In genomic region chr3:185342458-185343169, GRCh38 we compare ENCODE assay signal across 15 cellular contexts. TPM values are rescaled to one million over a fixed set of nuclear protein-coding genes. Genes with fewer than 3 reads are reported as not detected.
DNase-seq lines count a peak whose midpoint lies in the region; ATAC-seq, FAIRE-seq and TF ChIP-seq lines count a peak whose summit lies in the region.
"Had no signal": no experiment of that assay in that cellular context is flagged by ENCODE, and none has a peak within 500 bp of the region (broad histone marks: within the 10 kb centered on the region; RNA-seq: fewer than 3 reads in every experiment).

No MANE protein-coding gene starts in this region.

- TF ChIP-seq RAD21 in K562 (CRISPR knock-in tag; conservative IDR thresholded peaks at IDR 0.05 in 1 of 2, IDR thresholded peaks at IDR 0.05 in 1 of 2): no peak

- in situ Hi-C loops in K562 (cut with MboI): no loop called here

- H3K4me3 ChIP-seq in K562: no peak overlapping the region
- no peak overlapping the region for H3K4me3 ChIP-seq in neuronal stem cell (ENCODE audit: low read length in 2 of 2)
- H3K4me3 ChIP-seq: GM23248, transverse colon had no signal

- H3K27ac Mint-ChIP-seq in activated CD4-positive, alpha-beta memory T cell treated with anti-CD3 and anti-CD28 coated beads, Interleukin-2, amount 10 ng/mL, durations not matched to agents 7 days and 5 days: peak overlapping the region; percentile 52
- H3K27ac Mint-ChIP-seq in activated CD4-positive, alpha-beta memory T cell treated with anti-CD3 and anti-CD28 coated beads for 36 hours: no peak overlapping the region

- H3K79me1 ChIP-seq in neuronal stem cell (ENCODE audit: low read depth, low read length): no peaks in the 10 kb centered on the region

- peak; percentile 32 for FAIRE-seq in K562 (lab: Jason Lieb, UNC)
- FAIRE-seq: islet of Langerhans had no signal

- no peaks in the 10 kb centered on the region for H4K20me1 ChIP-seq in K562 (replicated peaks; ENCODE audit: control insufficient read depth, insufficient read depth, low read length)

- H3K79me2 ChIP-seq in K562 (ENCODE audit: control insufficient read depth, insufficient read depth, low read length): no peaks in the 10 kb centered on the region

- H3K9me3 Mint-ChIP-seq in activated CD4-positive, alpha-beta memory T cell treated with anti-CD3 and anti-CD28 coated beads, Interleukin-2, amount 10 ng/mL, durations not matched to agents 7 days and 5 days: no peaks in the 10 kb centered on the region
- H3K9me3 Mint-ChIP-seq in activated CD4-positive, alpha-beta memory T cell treated with anti-CD3 and anti-CD28 coated beads for 36 hours: no peaks in the 10 kb centered on the region

- H2AK5ac ChIP-seq in neuronal stem cell (ENCODE audit: low read depth, low read length): no peak overlapping the region

- no peak for DNase-seq in activated CD4-positive, alpha-beta memory T cell treated with anti-CD3 and anti-CD28 coated beads, Interleukin-2, amount 10 ng/mL, durations not matched to agents 7 days and 5 days
- no peak for DNase-seq in activated CD4-positive, alpha-beta memory T cell treated with anti-CD3 and anti-CD28 coated beads for 36 hours
- DNase-seq in MV-4-11 (lab: John Stamatoyannopoulos, UW) (peak; percentile 50), K562 (ENCODE audit: extremely low read depth in 1 of 4, low spot score in 3 of 4) (peak in 2 of 4 experiments; percentile 27 to 31), renal cortical epithelial cell (ENCODE audit: low read depth) (peak; percentile 58), NCI-H82 treated with DMSO at 0.1 percent for 48 hours (lab: John Stamatoyannopoulos, UW; ENCODE audit: unreplicated experiment) (no peak), germinal center (ENCODE audit: low spot score) (no peak), neuronal stem cell (ENCODE audit: low spot score) (no peak)
- DNase-seq: activated CD4-positive, alpha-beta T cell treated with anti-CD3 and anti-CD28 coated beads for 4 hours; activated gamma-delta T cell; effector memory CD4-positive, alpha-beta T cell; GM23248; transverse colon had no signal

- H3K4ac ChIP-seq in neuronal stem cell (ENCODE audit: low read length): no peak overlapping the region

- H3K9me3 ChIP-seq in K562 (replicated peaks; ENCODE audit: control insufficient read depth, insufficient read depth, low read depth, low read length): no peaks in the 10 kb centered on the region
- H3K9me3 ChIP-seq in neuronal stem cell (replicated peaks in 1 of 2; ENCODE audit: control insufficient read depth in 2 of 2, insufficient read depth in 1 of 2, low read depth in 1 of 2, low read length in 2 of 2): peaks cover 0 to 3% of the 10 kb centered on the region in 2 donors
- H3K9me3 ChIP-seq: transverse colon had no signal

- WGBS in K562 (ENCODE audit: insufficient coverage, low coverage, missing lambda C conversion rate): 50% methylated on average over 7 of the region's 7 CpGs
- no CpG with 5 or more reads among the region's 7 CpGs for WGBS in neuronal stem cell (ENCODE audit: extremely low coverage in 2 of 2, insufficient read length in 2 of 2, insufficient replicate concordance in 1 of 2), 2 donors

- H3K4me2 ChIP-seq in K562 (ENCODE audit: insufficient read depth, low read length) (peak overlapping the region; percentile 16; the same call in 1 of the 2 replicates), neuronal stem cell (ENCODE audit: insufficient read depth, low read length, poor library complexity, severe bottlenecking) (no peak overlapping the region)

- ATAC-seq in K562: peak; percentile 57

- intact Hi-C loops in activated CD4-positive, alpha-beta memory T cell treated with anti-CD3 and anti-CD28 coated beads for 36 hours (cut with micrococcal nuclease): no loop called here
- intact Hi-C loops in K562 (cut with micrococcal nuclease): no loop called here

- no peak for TF ChIP-seq POLR2A in K562 (conservative IDR thresholded peaks at IDR 0.05)

- POLR2A ChIA-PET in activated CD4-positive, alpha-beta memory T cell treated with anti-CD3 and anti-CD28 coated beads, Interleukin-2, amount 10 ng/mL, durations not matched to agents 7 days and 5 days (lab: Charles Lee): interaction anchor here (1.7 kb wide), 1 partner anchor 10 kb away, joined by 4 read pairs; no protein-coding TSS in a partner anchor
- POLR2A ChIA-PET in activated CD4-positive, alpha-beta memory T cell treated with anti-CD3 and anti-CD28 coated beads for 36 hours (lab: Charles Lee): no interaction called here
- POLR2A ChIA-PET in K562 (lab: Yijun Ruan, JAX): interaction anchor here (0.6 to 0.7 kb wide), 3 partner anchors 15 to 128 kb away, joined by 3 read pairs; no protein-coding TSS in a partner anchor

- H3K27me3 ChIP-seq in K562 (ENCODE audit: control insufficient read depth in 2 of 2, insufficient read depth in 2 of 2, low read length in 2 of 2) (no peaks in the 10 kb centered on the region), neuronal stem cell (ENCODE audit: control insufficient read depth in 3 of 3, insufficient read depth in 3 of 3, low read depth in 1 of 3, low read length in 3 of 3) (no peaks in the 10 kb centered on the region)
- H3K27me3 ChIP-seq: transverse colon had no signal

- no peak overlapping the region for H2BK12ac ChIP-seq in neuronal stem cell (ENCODE audit: low read length)

- H3K9ac ChIP-seq in K562 (ENCODE audit: insufficient read depth in 1 of 2, low read depth in 2 of 2, low read length in 2 of 2) (no peak overlapping the region), neuronal stem cell (ENCODE audit: low read depth, low read length, poor library complexity) (no peak overlapping the region)
- H3K9ac ChIP-seq: GM23248 had no signal

- no peak overlapping the region for H3K4me3 Mint-ChIP-seq in activated CD4-positive, alpha-beta memory T cell treated with anti-CD3 and anti-CD28 coated beads, Interleukin-2, amount 10 ng/mL, durations not matched to agents 7 days and 5 days
- H3K4me3 Mint-ChIP-seq in activated CD4-positive, alpha-beta memory T cell treated with anti-CD3 and anti-CD28 coated beads for 36 hours: no peak overlapping the region
- H3K4me3 Mint-ChIP-seq: brain had no signal

- no peak overlapping the region for H3K18ac ChIP-seq in neuronal stem cell (ENCODE audit: low read length)

- peaks cover 0 to 13% of the 10 kb centered on the region in 2 experiments; a peak in 3 of 5 replicates for H3K4me1 ChIP-seq in K562 (replicated peaks in 1 of 2; ENCODE audit: control insufficient read depth in 2 of 2, insufficient read depth in 2 of 2, low read length in 2 of 2)
- no peaks in the 10 kb centered on the region for H3K4me1 ChIP-seq in neuronal stem cell (ENCODE audit: control insufficient read depth in 2 of 2, insufficient read depth in 1 of 2, low read depth in 1 of 2, low read length in 2 of 2)

- no peak overlapping the region for H2BK15ac ChIP-seq in neuronal stem cell (ENCODE audit: low read length)

- H2AFZ ChIP-seq in K562 (ENCODE audit: low read depth, low read length) (peak overlapping the region; percentile 85), neuronal stem cell (ENCODE audit: low read length) (no peak overlapping the region)
- H2AFZ ChIP-seq: GM23248 had no signal

- no peak overlapping the region for H2BK5ac ChIP-seq in neuronal stem cell (ENCODE audit: low read length)

- no peak overlapping the region for H2BK120ac ChIP-seq in neuronal stem cell (ENCODE audit: low read depth, low read length)

- peaks cover 20% of the 10 kb centered on the region for H3K4me1 Mint-ChIP-seq in activated CD4-positive, alpha-beta memory T cell treated with anti-CD3 and anti-CD28 coated beads, Interleukin-2, amount 10 ng/mL, durations not matched to agents 7 days and 5 days
- peaks cover 5% of the 10 kb centered on the region for H3K4me1 Mint-ChIP-seq in activated CD4-positive, alpha-beta memory T cell treated with anti-CD3 and anti-CD28 coated beads for 36 hours (ENCODE audit: low read depth)
- H3K4me1 Mint-ChIP-seq: brain had no signal

- H3K36me3 ChIP-seq in K562 (ENCODE audit: control insufficient read depth, insufficient read depth, low read length) (no peaks in the 10 kb centered on the region), neuronal stem cell (replicated peaks in 1 of 2; ENCODE audit: control insufficient read depth in 2 of 2, insufficient read depth in 2 of 2, low read length in 2 of 2) (no peaks in the 10 kb centered on the region)
- H3K36me3 ChIP-seq: transverse colon had no signal

- no peak overlapping the region for H4K8ac ChIP-seq in neuronal stem cell (ENCODE audit: low read depth, low read length)

- H3K27ac ChIP-seq in K562 (ENCODE audit: extremely low read depth, low read depth, low read length): no peak overlapping the region; the same call in 2 of the 3 replicates
- no peak overlapping the region for H3K27ac ChIP-seq in neuronal stem cell (replicated peaks; ENCODE audit: low read length)
- H3K27ac ChIP-seq: GM23248 had no signal

- no peaks in the 10 kb centered on the region for H3K9me1 ChIP-seq in K562 (ENCODE audit: control insufficient read depth, insufficient read depth, low read length)

- no peaks in the 10 kb centered on the region for H3K27me3 Mint-ChIP-seq in activated CD4-positive, alpha-beta memory T cell treated with anti-CD3 and anti-CD28 coated beads, Interleukin-2, amount 10 ng/mL, durations not matched to agents 7 days and 5 days
- H3K27me3 Mint-ChIP-seq in activated CD4-positive, alpha-beta memory T cell treated with anti-CD3 and anti-CD28 coated beads for 36 hours: no peaks in the 10 kb centered on the region
- H3K27me3 Mint-ChIP-seq: brain had no signal

- H3K14ac ChIP-seq in neuronal stem cell (ENCODE audit: low read length): no peak overlapping the region

- no peaks in the 10 kb centered on the region for H3K36me3 Mint-ChIP-seq in activated CD4-positive, alpha-beta memory T cell treated with anti-CD3 and anti-CD28 coated beads, Interleukin-2, amount 10 ng/mL, durations not matched to agents 7 days and 5 days (ENCODE audit: low read depth)
- no peaks in the 10 kb centered on the region for H3K36me3 Mint-ChIP-seq in activated CD4-positive, alpha-beta memory T cell treated with anti-CD3 and anti-CD28 coated beads for 36 hours

- no peak overlapping the region for H4K91ac ChIP-seq in neuronal stem cell (ENCODE audit: low read depth, low read length, poor library complexity)

- CTCF ChIA-PET in activated CD4-positive, alpha-beta memory T cell treated with anti-CD3 and anti-CD28 coated beads, Interleukin-2, amount 10 ng/mL, durations not matched to agents 7 days and 5 days (lab: Charles Lee): no interaction called here
- CTCF ChIA-PET in activated CD4-positive, alpha-beta memory T cell treated with anti-CD3 and anti-CD28 coated beads for 36 hours (lab: Charles Lee): no interaction called here
- CTCF ChIA-PET in K562 (lab: Yijun Ruan, JAX; ENCODE audit: low intra/inter-chr PET ratio): no interaction called here

- no peak for TF ChIP-seq CTCF in K562 (IDR thresholded peaks at IDR 0.05 in 2 of 3, conservative IDR thresholded peaks at IDR 0.05 in 1 of 3; ENCODE audit: insufficient read depth in 2 of 3, low read depth in 1 of 3, low read length in 3 of 3)

- no peak for TF ChIP-seq EP300 in K562 (IDR thresholded peaks at IDR 0.05; ENCODE audit: low read length)

- BruUV-seq in K562 (replicated peaks; lab: Mats Ljungman, UMichigan): no TSS peak

- H3K23ac ChIP-seq in neuronal stem cell (ENCODE audit: low read depth, low read length, poor library complexity): no peak overlapping the region

RNA-seq across cellular contexts. Expression of gene MAP3K13, which starts 20.3 kb away (rescaled TPM):
- 10 to 100 TPM; 11.0 to 11.3 TPM for total RNA-seq in activated CD4-positive, alpha-beta memory T cell treated with anti-CD3 and anti-CD28 coated beads, Interleukin-2, amount 10 ng/mL, durations not matched to agents 7 days and 5 days
- total RNA-seq in activated CD4-positive, alpha-beta memory T cell treated with anti-CD3 and anti-CD28 coated beads for 36 hours: 10 to 100 TPM; 10.6 to 12.4 TPM
- total RNA-seq in K562 (2011; cell fraction: chromatin; rRNA removed; ENCODE audit: low replicate concordance): 1.4 and 2.4 TPM in 2 replicates
- total RNA-seq in K562 (2011; cell fraction: nucleolus; rRNA removed): 0.33 and 0.53 TPM in 2 replicates
- 0.44 and 0.92 TPM in 2 replicates for total RNA-seq in K562 (2011; cell fraction: nucleoplasm; rRNA removed)
- total RNA-seq in K562 (2014; rRNA removed): not detected in 2 replicates
- 0.03 and 0.15 TPM in 2 replicates for total RNA-seq in K562 (2014; rRNA removed; fragmentation: Illumina TruSeq; extraction: Trizol)
- total RNA-seq in K562 (2015; rRNA removed; fragmentation: Illumina TruSeq; extraction: Trizol): 0.04 TPM in 1 of 2 replicates, not detected in the other
- 0.20 and 0.98 TPM in 2 replicates for total RNA-seq in K562 (2021)
- polyA plus RNA-seq in K562 (2011; rRNA removed): 0.14 and 0.32 TPM in 2 replicates
- polyA plus RNA-seq in K562 (2011; cell fraction: cytosol; rRNA removed): 0.06 and 0.40 TPM in 2 replicates
- polyA plus RNA-seq in K562 (2011; cell fraction: nucleus; rRNA removed): 0.09 and 0.48 TPM in 2 replicates
- polyA plus RNA-seq in K562 (2012): 0.25 and 0.69 TPM in 2 replicates
- polyA plus RNA-seq in K562 (2014; fragmentation: Illumina TruSeq; extraction: Trizol): 0.13 TPM in 1 of 2 replicates, not detected in the other
- polyA plus RNA-seq in K562 (2014; fragmentation: Nextera tagmentation; extraction: Ambion mirVana): under 1 TPM; 0.13 to 0.20 TPM
- not detected in 2 replicates for polyA plus RNA-seq in K562 (2014; rRNA removed)
- polyA minus RNA-seq in K562 (2011; rRNA and poly(A)+ RNA removed): 5.0 and 5.3 TPM in 2 replicates
- polyA minus RNA-seq in K562 (2011; cell fraction: cytosol; rRNA and poly(A)+ RNA removed): 0.91 and 1.3 TPM in 2 replicates
- polyA minus RNA-seq in K562 (2011; cell fraction: nucleus; rRNA and poly(A)+ RNA removed): 0.67 and 0.78 TPM in 2 replicates
- total RNA-seq in renal cortical epithelial cell: 35.3 and 40.7 TPM in 2 replicates
- polyA plus RNA-seq in neuronal stem cell (2013, experiment 1 of 2): 57.7 TPM
- polyA plus RNA-seq in neuronal stem cell (2013, experiment 2 of 2): 65.0 TPM

Comparison
In these comparisons a context has a peak if more than half of its experiments do, and no peak if none do; other contexts are left out.
1. DNase-seq: peak in MV-4-11 (single experiment) and renal cortical epithelial cell (single experiment); none in activated CD4-positive, alpha-beta memory T cell treated with anti-CD3 and anti-CD28 coated beads, Interleukin-2, amount 10 ng/mL, durations not matched to agents 7 days and 5 days (single experiment), activated CD4-positive, alpha-beta memory T cell treated with anti-CD3 and anti-CD28 coated beads for 36 hours (single experiment), NCI-H82 treated with DMSO at 0.1 percent for 48 hours (single experiment), germinal center (single experiment) and neuronal stem cell (single experiment).